In genomic region chr20:12410783-12411182, GRCh38 we compare ENCODE assay signal across 18 cellular contexts.
"Had no signal": no experiment of that assay in that cellular context is flagged by ENCODE, and none has a peak within 500 bp of the region (broad histone marks: within the 10 kb centered on the region; RNA-seq: fewer than 3 reads in every experiment).

No MANE protein-coding gene starts in this region.

- H3K27ac ChIP-seq: coronary artery, gastroesophageal sphincter, neutrophil, right atrium auricular region, sigmoid colon, skin epidermis had no signal

- DNase-seq: effector CD4-positive, alpha-beta T cell; endodermal cell; glutamatergic neuron; immature natural killer cell; naive thymus-derived CD4-positive, alpha-beta T cell; nephron progenitor cell; posterior cingulate gyrus; sigmoid colon; stimulated activated CD4-positive, alpha-beta T cell treated with anti-CD3 and anti-CD28 coated beads, Interleukin-12 subunit alpha, Interleukin-12 subunit beta, amount 100 ng/mL, for 4 hours; stimulated activated CD4-positive, alpha-beta T cell treated with anti-CD3 and anti-CD28 coated beads, Interleukin-2, amount 100 ng/mL, for 48 hours; stimulated activated naive CD4-positive, alpha-beta T cell treated with Interleukin-2 at 50 U/mL for 16 hours had no signal

- H3K4me3 ChIP-seq: coronary artery, gastroesophageal sphincter, right atrium auricular region, sigmoid colon, skin epidermis had no signal

- H3K27me3 Mint-ChIP-seq: naive thymus-derived CD4-positive, alpha-beta T cell; type B pancreatic cell had no signal

- H3K4me1 Mint-ChIP-seq: naive thymus-derived CD4-positive, alpha-beta T cell had no signal

- H3K36me3 ChIP-seq: gastroesophageal sphincter, neutrophil, right atrium auricular region, sigmoid colon had no signal

- H3K27me3 ChIP-seq: gastroesophageal sphincter, neutrophil, right atrium auricular region, sigmoid colon had no signal

- H3K9me3 ChIP-seq: neutrophil had no signal

- H3K27ac Mint-ChIP-seq: endodermal cell; immature natural killer cell; naive thymus-derived CD4-positive, alpha-beta T cell; nephron progenitor cell; type B pancreatic cell had no signal

- H3K4me3 Mint-ChIP-seq: endodermal cell; immature natural killer cell; naive thymus-derived CD4-positive, alpha-beta T cell; nephron progenitor cell; type B pancreatic cell had no signal

- ATAC-seq: esophagus mucosa; gastroesophageal sphincter; naive thymus-derived CD4-positive, alpha-beta T cell had no signal

- H3K36me3 Mint-ChIP-seq: immature natural killer cell; naive thymus-derived CD4-positive, alpha-beta T cell; type B pancreatic cell had no signal

- H3K4me1 ChIP-seq: gastroesophageal sphincter, right atrium auricular region, sigmoid colon had no signal
